21 cellular contexts compared by ENCODE assay signal in genomic region chr1:14583788-14584187, GRCh38. TPM values are rescaled to one million over a fixed set of nuclear protein-coding genes. Genes with fewer than 3 reads are reported as not detected.
DNase-seq lines count a peak whose midpoint lies in the region; ATAC-seq, FAIRE-seq and TF ChIP-seq lines count a peak whose summit lies in the region.
"Had no signal": no experiment of that assay in that cellular context is flagged by ENCODE, and none has a peak within 500 bp of the region (broad histone marks: within the 10 kb centered on the region; RNA-seq: fewer than 3 reads in every experiment).

No MANE protein-coding gene starts in this region.

- no peaks in the 10 kb centered on the region for H3K9me3 ChIP-seq in hepatocyte (ENCODE audit: low read depth)
- H3K9me3 ChIP-seq: BE2C, BLaER1 had no signal

- H3K79me2 ChIP-seq in hepatocyte = no peaks in the 10 kb centered on the region

- TF ChIP-seq CTCF in bronchial epithelial cell (IDR thresholded peaks at IDR 0.05; ENCODE audit: insufficient read depth, low read length, severe bottlenecking) = no peak
- no peak for TF ChIP-seq CTCF in foreskin keratinocyte (conservative IDR thresholded peaks at IDR 0.05)
- no peak for TF ChIP-seq CTCF in hepatocyte (IDR thresholded peaks at IDR 0.05; ENCODE audit: poor library complexity)

- no peaks in the 10 kb centered on the region for H3K9me2 ChIP-seq in hepatocyte (replicated peaks; ENCODE audit: insufficient read depth)

- ATAC-seq in foreskin keratinocyte = peak; percentile 10

- H3K4me2 ChIP-seq in hepatocyte = no peak overlapping the region
- H3K4me2 ChIP-seq: BLaER1 had no signal

- 96% methylated on average over 5 of the region's 5 CpGs for WGBS in hepatocyte (ENCODE audit: low lambda C conversion rate, missing lambda C conversion rate)

- H3K4me3 ChIP-seq in bronchial epithelial cell (ENCODE audit: low read depth, low read length) (no peak overlapping the region), hepatocyte (no peak overlapping the region)
- H3K4me3 ChIP-seq: BLaER1 had no signal

- no peaks in the 10 kb centered on the region for H3K4me1 ChIP-seq in foreskin keratinocyte
- H3K4me1 ChIP-seq in hepatocyte (ENCODE audit: insufficient read depth) = no peaks in the 10 kb centered on the region
- H3K4me1 ChIP-seq: BE2C had no signal

- no peaks in the 10 kb centered on the region for H4K20me1 ChIP-seq in hepatocyte (ENCODE audit: insufficient read depth, poor library complexity, severe bottlenecking)
- H4K20me1 ChIP-seq: BLaER1 had no signal

- no peak overlapping the region for H3K27ac ChIP-seq in epithelial cell of prostate
- H3K27ac ChIP-seq in foreskin keratinocyte = no peak overlapping the region
- H3K27ac ChIP-seq in hepatocyte = no peak overlapping the region
- H3K27ac ChIP-seq: BLaER1 had no signal

- DNase-seq in bronchial epithelial cell (ENCODE audit: low read depth) (peak; percentile 4), epithelial cell of prostate (ENCODE audit: low read depth, low spot score) (peak; percentile 24), foreskin keratinocyte (peak; percentile 32 to 58), NCI-H1417 (lab: John Stamatoyannopoulos, UW) (no peak), glomerular visceral epithelial cell (ENCODE audit: extremely low spot score) (no peak), hepatocyte (ENCODE audit: low spot score) (no peak)
- DNase-seq: 8988T; ACHN; BE2C; C1 segment of cervical spinal cord; CD4-positive, alpha-beta memory T cell; CD4-positive, CD25-positive, alpha-beta regulatory T cell; CD8-positive, alpha-beta memory T cell; COR-L47; DMS79 treated with DMSO at 0.1 percent for 48 hours; GF-D8 had no signal

- no peaks in the 10 kb centered on the region for H3K36me3 ChIP-seq in bronchial epithelial cell (ENCODE audit: control insufficient read depth, insufficient read depth, low read length)
- H3K36me3 ChIP-seq in hepatocyte (replicated peaks; ENCODE audit: insufficient read depth, low read depth) = no peaks in the 10 kb centered on the region
- H3K36me3 ChIP-seq: BE2C, BLaER1 had no signal

- FAIRE-seq in bronchial epithelial cell (lab: Jason Lieb, UNC) = no peak
- FAIRE-seq: A204.1, G401.6, GM12891 had no signal

- H3K27me3 ChIP-seq in bronchial epithelial cell (ENCODE audit: control insufficient read depth, insufficient read depth, low read length) = no peaks in the 10 kb centered on the region
- H3K27me3 ChIP-seq in foreskin keratinocyte = peaks cover 3% of the 10 kb centered on the region
- no peaks in the 10 kb centered on the region for H3K27me3 ChIP-seq in hepatocyte
- H3K27me3 ChIP-seq: BE2C, BLaER1 had no signal

- H2AFZ ChIP-seq in hepatocyte = no peak overlapping the region

RNA-seq across cellular contexts. Expression of gene KAZN, which starts 14.7 kb away (rescaled TPM):
- total RNA-seq in bronchial epithelial cell = 4.4 and 4.7 TPM in 2 replicates
- total RNA-seq in foreskin keratinocyte = 7.4 and 8.7 TPM in 2 replicates
- 6.0 and 7.2 TPM in 2 replicates for polyA plus RNA-seq in foreskin keratinocyte
- total RNA-seq in hepatocyte = 7.9 and 9.3 TPM in 2 replicates
- polyA plus RNA-seq in hepatocyte = 10.8 and 15.6 TPM in 2 replicates
- total RNA-seq: CD4-positive, CD25-positive, alpha-beta regulatory T cell had no signal
- polyA plus RNA-seq: CD14-positive monocyte; CD4-positive, CD25-positive, alpha-beta regulatory T cell had no signal

Comparison
In these comparisons a context has a peak if more than half of its experiments do, and no peak if none do; other contexts are left out.
1. DNase-seq: peak in bronchial epithelial cell (single experiment), epithelial cell of prostate (single experiment) and foreskin keratinocyte (2 of 2); none in NCI-H1417 (0 of 3), glomerular visceral epithelial cell (single experiment) and hepatocyte (single experiment).